29 cellular contexts compared by ENCODE assay signal in the genomic region with DNA sequence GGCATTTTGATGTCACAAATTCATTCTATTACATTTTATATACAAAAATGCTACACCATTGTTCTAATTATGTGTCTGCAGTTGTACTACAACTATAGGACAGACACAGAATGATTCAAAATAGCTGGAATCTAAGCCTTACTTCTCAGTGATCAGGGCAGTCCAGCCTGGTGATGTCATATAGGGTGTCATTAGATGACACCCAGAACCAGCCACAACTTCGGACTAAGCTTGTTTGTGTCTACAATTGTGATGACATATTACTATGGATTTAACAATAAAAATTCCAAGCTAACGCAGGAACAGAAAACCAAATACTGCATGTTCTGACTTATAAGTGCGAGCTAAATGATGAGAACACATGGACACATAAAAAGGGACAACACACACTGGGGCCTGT. TPM values are rescaled to one million over a fixed set of nuclear protein-coding genes. Genes with fewer than 3 reads are reported as not detected.
"Had no signal": no experiment of that assay in that cellular context is flagged by ENCODE, and none has a peak within 500 bp of the region (broad histone marks: within the 10 kb centered on the region; RNA-seq: fewer than 3 reads in every experiment).

No MANE protein-coding gene starts in this region.

- H3K4me3 ChIP-seq: cardiac muscle cell, SJCRH30 had no signal

- H3K4me1 ChIP-seq: SJCRH30 had no signal

- H3K9me3 ChIP-seq: SJCRH30 had no signal

- H3K9me3 Mint-ChIP-seq: activated CD4-positive, alpha-beta memory T cell treated with anti-CD3 and anti-CD28 coated beads for 36 hours; activated CD4-positive, alpha-beta T cell treated with anti-CD3 and anti-CD28 coated beads, Interleukin-2, amount 10 ng/mL, durations not matched to agents 7 days and 5 days; activated naive CD4-positive, alpha-beta T cell treated with anti-CD3 and anti-CD28 coated beads, Interleukin-2, amount 10 ng/mL, durations not matched to agents 7 days and 5 days; activated naive CD8-positive, alpha-beta T cell treated with anti-CD3 and anti-CD28 coated beads for 36 hours; activated T-cell treated with anti-CD3 and anti-CD28 coated beads, Interleukin-2, amount 50 U/mL, for 4 hours; activated T-helper 17 cell treated with anti-CD3 and anti-CD28 coated beads, Interleukin-2, amount 50 U/mL, for 72 hours; T-helper 1 cell treated with Interleukin-12 subunit alpha and Interleukin-12 subunit beta and Interleukin-4 antibody, amounts not matched to agents 30 μg/mL and 1 μg/mL, for 36 hours had no signal

- H3K27ac ChIP-seq: brain microvascular endothelial cell, cardiac muscle cell, SJCRH30, VCaP had no signal

- ATAC-seq: activated T-cell treated with anti-CD3 and anti-CD28 coated beads, Interleukin-2, amount 50 U/mL, for 4 hours; activated T-helper 17 cell treated with anti-CD3 and anti-CD28 coated beads, Interleukin-2, amount 50 U/mL, for 72 hours; Right ventricle myocardium inferior; SK-N-SH treated with all-trans-retinoic acid at 6 μM for 48 hours had no signal

- H3K36me3 Mint-ChIP-seq: activated CD4-positive, alpha-beta memory T cell treated with anti-CD3 and anti-CD28 coated beads for 36 hours; activated naive CD4-positive, alpha-beta T cell treated with anti-CD3 and anti-CD28 coated beads, Interleukin-2, amount 10 ng/mL, durations not matched to agents 7 days and 5 days; activated naive CD8-positive, alpha-beta T cell treated with anti-CD3 and anti-CD28 coated beads for 36 hours had no signal

- H3K27ac Mint-ChIP-seq: activated CD4-positive, alpha-beta memory T cell treated with anti-CD3 and anti-CD28 coated beads for 36 hours; activated CD4-positive, alpha-beta T cell treated with anti-CD3 and anti-CD28 coated beads, Interleukin-2, amount 10 ng/mL, durations not matched to agents 7 days and 5 days; activated naive CD4-positive, alpha-beta T cell treated with anti-CD3 and anti-CD28 coated beads, Interleukin-2, amount 10 ng/mL, durations not matched to agents 7 days and 5 days; activated naive CD8-positive, alpha-beta T cell treated with anti-CD3 and anti-CD28 coated beads for 36 hours; activated T-helper 17 cell treated with anti-CD3 and anti-CD28 coated beads, Interleukin-2, amount 50 U/mL, for 72 hours; T-helper 1 cell treated with Interleukin-12 subunit alpha and Interleukin-12 subunit beta and Interleukin-4 antibody, amounts not matched to agents 30 μg/mL and 1 μg/mL, for 36 hours had no signal

- DNase-seq: activated CD4-positive, alpha-beta memory T cell treated with anti-CD3 and anti-CD28 coated beads for 36 hours; activated CD4-positive, alpha-beta T cell treated with anti-CD3 and anti-CD28 coated beads, Interleukin-2, amount 10 ng/mL, durations not matched to agents 7 days and 5 days; activated CD4-positive, CD25-positive, alpha-beta regulatory T cell; activated CD8-positive, alpha-beta memory T cell treated with anti-CD3 and anti-CD28 coated beads for 24 hours; activated gamma-delta T cell treated with Interleukin-2 at 50 U/mL for 16 hours; activated naive CD4-positive, alpha-beta T cell treated with anti-CD3 and anti-CD28 coated beads, Interleukin-2, amount 10 ng/mL, durations not matched to agents 7 days and 5 days; activated naive CD8-positive, alpha-beta T cell treated with anti-CD3 and anti-CD28 coated beads for 36 hours; activated T-cell treated with anti-CD3 and anti-CD28 coated beads, Interleukin-2, amount 50 U/mL, for 4 hours; brain microvascular endothelial cell; cerebellar nuclear complex; MM.1S; NCI-H1105; NCI-H1436; NCI-H1694 treated with DMSO at 0.1 percent for 48 hours; NCI-H2029 treated with DMSO at 0.1 percent for 48 hours; NCI-H345; NCI-H510A; NCI-H526 treated with DMSO at 0.1 percent for 48 hours; NCI-H82; RPMI8226; SJCRH30; SW 1271 had no signal

- H3K36me3 ChIP-seq: brain microvascular endothelial cell, cardiac muscle cell, SJCRH30 had no signal

- H3K4me1 Mint-ChIP-seq: activated T-helper 17 cell treated with anti-CD3 and anti-CD28 coated beads, Interleukin-2, amount 50 U/mL, for 72 hours had no signal

- H3K4me3 Mint-ChIP-seq: activated CD4-positive, alpha-beta memory T cell treated with anti-CD3 and anti-CD28 coated beads for 36 hours; activated CD4-positive, alpha-beta T cell treated with anti-CD3 and anti-CD28 coated beads, Interleukin-2, amount 10 ng/mL, durations not matched to agents 7 days and 5 days; activated naive CD4-positive, alpha-beta T cell treated with anti-CD3 and anti-CD28 coated beads, Interleukin-2, amount 10 ng/mL, durations not matched to agents 7 days and 5 days; activated naive CD8-positive, alpha-beta T cell treated with anti-CD3 and anti-CD28 coated beads for 36 hours; activated T-cell treated with anti-CD3 and anti-CD28 coated beads, Interleukin-2, amount 50 U/mL, for 4 hours; activated T-helper 17 cell treated with anti-CD3 and anti-CD28 coated beads, Interleukin-2, amount 50 U/mL, for 72 hours; T-helper 1 cell treated with Interleukin-12 subunit alpha and Interleukin-12 subunit beta and Interleukin-4 antibody, amounts not matched to agents 30 μg/mL and 1 μg/mL, for 36 hours had no signal

RNA-seq across cellular contexts. Expression of a gene that starts 31.0 kb away (rescaled TPM):
- total RNA-seq: activated CD4-positive, alpha-beta memory T cell treated with anti-CD3 and anti-CD28 coated beads for 36 hours; activated CD4-positive, alpha-beta T cell treated with anti-CD3 and anti-CD28 coated beads, Interleukin-2, amount 10 ng/mL, durations not matched to agents 7 days and 5 days; activated T-cell treated with anti-CD3 and anti-CD28 coated beads, Interleukin-2, amount 50 U/mL, for 4 hours; activated T-helper 17 cell treated with anti-CD3 and anti-CD28 coated beads, Interleukin-2, amount 50 U/mL, for 72 hours; cardiac muscle cell; OCI-LY7; Right ventricle myocardium inferior; SJCRH30 had no signal
- polyA plus RNA-seq: cardiac muscle cell had no signal
